Comparison of ENCODE assay signal across 20 cellular contexts in genomic region chr3:52374173-52374572, GRCh38. TPM values are rescaled to one million over a fixed set of nuclear protein-coding genes. Genes with fewer than 3 reads are reported as not detected.
A peak's percentile ranks its signal among the peaks of the same experiment; 100 is the strongest.
DNase-seq lines count a peak whose midpoint lies in the region; ATAC-seq and TF ChIP-seq lines count a peak whose summit lies in the region.
"Had no signal": no experiment of that assay in that cellular context is flagged by ENCODE, and none has a peak within 500 bp of the region (broad histone marks: within the 10 kb centered on the region; RNA-seq: fewer than 3 reads in every experiment).

No MANE protein-coding gene starts in this region.

- DNase-seq in activated CD4-positive, alpha-beta T cell treated with anti-CD3 and anti-CD28 coated beads for 36 hours = peak; percentile 17
- DNase-seq in activated CD4-positive, alpha-beta T cell treated with anti-CD3 and anti-CD28 coated beads for 1 hour = no peak
- no peak for DNase-seq in HCT116 (ENCODE audit: low read depth, low spot score)
- DNase-seq in smooth muscle cell (lab: John Stamatoyannopoulos, UW; ENCODE audit: unreplicated experiment) = no peak
- no peak for DNase-seq in neuronal stem cell (ENCODE audit: low spot score)
- DNase-seq: activated CD4-positive, alpha-beta T cell treated with anti-CD3 and anti-CD28 coated beads, Interleukin-2, amount 10 ng/mL, durations not matched to agents 7 days and 5 days; amygdala; cerebellar nuclear complex; effector memory CD8-positive, alpha-beta T cell; GOT3; MM.1S; mucosa of descending colon; NCI-H187; spleen; stimulated activated CD4-positive, alpha-beta T cell treated with anti-CD3 and anti-CD28 coated beads, Interleukin-4, amount 100 ng/mL, for 4 hours had no signal

- no peak overlapping the region for H3K4ac ChIP-seq in neuronal stem cell (ENCODE audit: low read length)

- no peak overlapping the region for H4K8ac ChIP-seq in neuronal stem cell (ENCODE audit: low read depth, low read length)

- no peaks in the 10 kb centered on the region for H3K36me3 Mint-ChIP-seq in activated CD4-positive, alpha-beta T cell treated with anti-CD3 and anti-CD28 coated beads for 36 hours (ENCODE audit: low read depth)

- H4K20me1 ChIP-seq in HCT116 (ENCODE audit: insufficient read depth) = no peaks in the 10 kb centered on the region
- H4K20me1 ChIP-seq in smooth muscle cell (ENCODE audit: low read depth) = no peaks in the 10 kb centered on the region

- no TSS peak for BruUV-seq in HCT116 (replicated peaks; lab: Mats Ljungman, UMichigan)

- no peaks in the 10 kb centered on the region for H3K9me3 ChIP-seq in HCT116 (ENCODE audit: control insufficient read depth in 1 of 2, insufficient read depth in 1 of 2, low read depth in 1 of 2, low read length in 2 of 2)
- no peaks in the 10 kb centered on the region for H3K9me3 ChIP-seq in smooth muscle cell (replicated peaks; ENCODE audit: low read depth)
- H3K9me3 ChIP-seq in neuronal stem cell (replicated peaks in 1 of 2; ENCODE audit: control insufficient read depth in 2 of 2, insufficient read depth in 1 of 2, low read depth in 1 of 2, low read length in 2 of 2) = no peaks in the 10 kb centered on the region
- H3K9me3 ChIP-seq: A549, mucosa of descending colon, spleen had no signal

- H3K18ac ChIP-seq in neuronal stem cell (ENCODE audit: low read length) = no peak overlapping the region

- ATAC-seq in activated CD4-positive, alpha-beta T cell treated with anti-CD3 and anti-CD28 coated beads for 36 hours = no peak
- ATAC-seq in HCT116 (no peak), GM18867 (IDR thresholded peaks at IDR 0.05; ENCODE audit: unreplicated experiment) (no peak), GM21737 (IDR thresholded peaks at IDR 0.05; ENCODE audit: unreplicated experiment) (no peak)
- ATAC-seq: A549; effector memory CD8-positive, alpha-beta T cell; mucosa of descending colon had no signal

- no peaks in the 10 kb centered on the region for H3K9me2 ChIP-seq in HCT116 (ENCODE audit: insufficient read depth)

- no peak overlapping the region for H2BK120ac ChIP-seq in neuronal stem cell (ENCODE audit: low read depth, low read length)

- H4K91ac ChIP-seq in neuronal stem cell (ENCODE audit: low read depth, low read length, poor library complexity) = no peak overlapping the region

- H2AFZ ChIP-seq in HCT116 (ENCODE audit: low read depth, low read length, poor library complexity, severe bottlenecking) (no peak overlapping the region), smooth muscle cell (ENCODE audit: low read depth) (no peak overlapping the region), neuronal stem cell (ENCODE audit: low read length) (no peak overlapping the region)

- H3K4me3 ChIP-seq in HCT116 (replicated peaks in 1 of 2; ENCODE audit: low read depth in 1 of 2, low read length in 2 of 2) = no peak overlapping the region
- no peak overlapping the region for H3K4me3 ChIP-seq in smooth muscle cell
- H3K4me3 ChIP-seq in neuronal stem cell (ENCODE audit: low read length in 2 of 2) = no peak overlapping the region
- H3K4me3 ChIP-seq: A549, mucosa of descending colon, spleen had no signal

- H2BK5ac ChIP-seq in neuronal stem cell (ENCODE audit: low read length) = no peak overlapping the region

- peaks cover 9% of the 10 kb centered on the region for H3K4me1 Mint-ChIP-seq in activated CD4-positive, alpha-beta T cell treated with anti-CD3 and anti-CD28 coated beads for 36 hours

- H3K4me1 ChIP-seq in HCT116 (ENCODE audit: control insufficient read depth in 1 of 2, insufficient read depth in 2 of 2, low read length in 2 of 2) = no peaks in the 10 kb centered on the region
- H3K4me1 ChIP-seq in smooth muscle cell (ENCODE audit: low read depth) = no peaks in the 10 kb centered on the region
- no peaks in the 10 kb centered on the region for H3K4me1 ChIP-seq in neuronal stem cell (ENCODE audit: control insufficient read depth in 2 of 2, insufficient read depth in 1 of 2, low read depth in 1 of 2, low read length in 2 of 2)
- H3K4me1 ChIP-seq: A549 had no signal

- WGBS in smooth muscle cell (ENCODE audit: low lambda C conversion rate) = 89% methylated on average over 2 of the region's 2 CpGs
- no CpG with 5 or more reads among the region's 2 CpGs for WGBS in neuronal stem cell (ENCODE audit: extremely low coverage in 2 of 2, insufficient read length in 2 of 2, insufficient replicate concordance in 1 of 2), 2 donors

- H3K14ac ChIP-seq in neuronal stem cell (ENCODE audit: low read length) = no peak overlapping the region

- POLR2A ChIA-PET in activated CD4-positive, alpha-beta T cell treated with anti-CD3 and anti-CD28 coated beads for 36 hours (lab: Charles Lee) = no interaction called here
- POLR2A ChIA-PET in HCT116 (lab: Charles Lee) = no interaction called here

- H3K27me3 Mint-ChIP-seq in activated CD4-positive, alpha-beta T cell treated with anti-CD3 and anti-CD28 coated beads for 36 hours = no peaks in the 10 kb centered on the region
- H3K27me3 Mint-ChIP-seq: effector memory CD8-positive, alpha-beta T cell had no signal

- H3K9me3 Mint-ChIP-seq in activated CD4-positive, alpha-beta T cell treated with anti-CD3 and anti-CD28 coated beads for 36 hours (ENCODE audit: low read depth) = no peaks in the 10 kb centered on the region
- H3K9me3 Mint-ChIP-seq: activated CD4-positive, alpha-beta T cell treated with anti-CD3 and anti-CD28 coated beads, Interleukin-2, amount 10 ng/mL, durations not matched to agents 7 days and 5 days; CD14-positive monocyte; effector memory CD8-positive, alpha-beta T cell had no signal

- CTCF ChIA-PET in activated CD4-positive, alpha-beta T cell treated with anti-CD3 and anti-CD28 coated beads for 36 hours (lab: Charles Lee) = interaction anchor here (0.6 kb wide), 1 partner anchor 12 kb away, joined by 3 read pairs; no protein-coding TSS in a partner anchor
- CTCF ChIA-PET in HCT116 (lab: Charles Lee) = interaction anchor here (1.6 kb wide), 1 partner anchor 10 kb away, joined by 5 read pairs; no protein-coding TSS in a partner anchor

- H3K27ac ChIP-seq in HCT116 (ENCODE audit: low read depth, low read length) (no peak overlapping the region), angular gyrus (ENCODE audit: low read depth, low read length) (peak overlapping the region; percentile 12), smooth muscle cell (ENCODE audit: low read depth) (no peak overlapping the region), neuronal stem cell (replicated peaks; ENCODE audit: low read length) (no peak overlapping the region)
- H3K27ac ChIP-seq: A549, spleen had no signal

- intact Hi-C loops in activated CD4-positive, alpha-beta T cell treated with anti-CD3 and anti-CD28 coated beads for 36 hours (cut with DNase I, micrococcal nuclease) = no loop called here
- intact Hi-C loops in HCT116 (cut with micrococcal nuclease) = no loop called here

- H3K27ac Mint-ChIP-seq in activated CD4-positive, alpha-beta T cell treated with anti-CD3 and anti-CD28 coated beads for 36 hours = no peak overlapping the region
- H3K27ac Mint-ChIP-seq: activated CD4-positive, alpha-beta T cell treated with anti-CD3 and anti-CD28 coated beads, Interleukin-2, amount 10 ng/mL, durations not matched to agents 7 days and 5 days had no signal

- RAD21 ChIA-PET in HCT116 (lab: Charles Lee; ENCODE audit: low non-redundant PET in 1 of 2, low total read pairs in 2 of 2, uncharacterized antibody in 2 of 2, unreplicated experiment in 2 of 2) = no interaction called here

- no peaks in the 10 kb centered on the region for H3K79me1 ChIP-seq in neuronal stem cell (ENCODE audit: low read depth, low read length)

- no peak overlapping the region for H3K4me3 Mint-ChIP-seq in activated CD4-positive, alpha-beta T cell treated with anti-CD3 and anti-CD28 coated beads for 36 hours
- H3K4me3 Mint-ChIP-seq: activated CD4-positive, alpha-beta T cell treated with anti-CD3 and anti-CD28 coated beads, Interleukin-2, amount 10 ng/mL, durations not matched to agents 7 days and 5 days; effector memory CD8-positive, alpha-beta T cell had no signal

- no peak overlapping the region for H2BK15ac ChIP-seq in neuronal stem cell (ENCODE audit: low read length)

- no peak for TF ChIP-seq POLR2A in HCT116 (IDR thresholded peaks at IDR 0.05; ENCODE audit: borderline replicate concordance, extremely low read depth, insufficient read depth, insufficient read length)

- H3K27me3 ChIP-seq in HCT116 (ENCODE audit: insufficient read depth, low read length) (no peaks in the 10 kb centered on the region), smooth muscle cell (ENCODE audit: low read depth) (no peaks in the 10 kb centered on the region), neuronal stem cell (ENCODE audit: control insufficient read depth in 3 of 3, insufficient read depth in 3 of 3, low read depth in 1 of 3, low read length in 3 of 3) (peaks cover 0 to 8% (median 0%) of the 10 kb centered on the region in 3 experiments)
- H3K27me3 ChIP-seq: spleen had no signal

- H3K4me2 ChIP-seq in HCT116 (ENCODE audit: low read length) (no peak overlapping the region), smooth muscle cell (peak overlapping the region; percentile 79), neuronal stem cell (ENCODE audit: insufficient read depth, low read length, poor library complexity, severe bottlenecking) (no peak overlapping the region)
- H3K4me2 ChIP-seq: A549 had no signal

- H2AK5ac ChIP-seq in neuronal stem cell (ENCODE audit: low read depth, low read length) = no peak overlapping the region

- TF ChIP-seq CTCF in HCT116 (IDR thresholded peaks at IDR 0.05 in 2 of 3, conservative IDR thresholded peaks at IDR 0.05 in 1 of 3; ENCODE audit: borderline replicate concordance in 1 of 3, insufficient read depth in 1 of 3, low read depth in 2 of 3, low read length in 2 of 3) (peak in 2 of 3 experiments; percentile 13 to 26; a peak in 2 of 6 replicates), smooth muscle cell (IDR thresholded peaks at IDR 0.05; ENCODE audit: borderline replicate concordance, insufficient read depth, poor library complexity, severe bottlenecking) (no peak)

- H3K23ac ChIP-seq in neuronal stem cell (ENCODE audit: low read depth, low read length, poor library complexity) = no peak overlapping the region

- H3K9ac ChIP-seq in HCT116 (ENCODE audit: low read length) (no peak overlapping the region), smooth muscle cell (ENCODE audit: low read depth) (no peak overlapping the region), neuronal stem cell (ENCODE audit: low read depth, low read length, poor library complexity) (no peak overlapping the region)

- H3K36me3 ChIP-seq in HCT116 (ENCODE audit: control insufficient read depth in 1 of 2, insufficient read depth in 2 of 2, low read length in 2 of 2) (no peaks in the 10 kb centered on the region), smooth muscle cell (ENCODE audit: low read depth) (no peaks in the 10 kb centered on the region), neuronal stem cell (replicated peaks in 1 of 2; ENCODE audit: control insufficient read depth in 2 of 2, insufficient read depth in 2 of 2, low read length in 2 of 2) (no peaks in the 10 kb centered on the region)

- H3K79me2 ChIP-seq in HCT116 (ENCODE audit: insufficient read depth, low read length) (no peaks in the 10 kb centered on the region), smooth muscle cell (ENCODE audit: low read depth) (no peaks in the 10 kb centered on the region)

- no peak overlapping the region for H2BK12ac ChIP-seq in neuronal stem cell (ENCODE audit: low read length)

- no peaks in the 10 kb centered on the region for H3F3A ChIP-seq in smooth muscle cell (ENCODE audit: low read depth)

- TF ChIP-seq RAD21 in HCT116 (IDR thresholded peaks at IDR 0.05; ENCODE audit: low read depth) = no peak

RNA-seq across cellular contexts. Expression of gene BAP1, which starts 35.6 kb away (rescaled TPM):
- total RNA-seq in activated CD4-positive, alpha-beta T cell treated with anti-CD3 and anti-CD28 coated beads for 36 hours = 10 to 100 TPM; 80.6 to 94.1 TPM
- total RNA-seq in HCT116 (2021; ENCODE audit: unreplicated experiment) (72.0 TPM), smooth muscle cell (39.2 and 40.0 TPM in 2 replicates)
- polyA plus RNA-seq in HCT116 (2012) = 47.3 and 50.3 TPM in 2 replicates
- polyA plus RNA-seq in smooth muscle cell = 44.9 and 56.3 TPM in 2 replicates
- 52.3 TPM for polyA plus RNA-seq in neuronal stem cell (2013, experiment 1 of 2)
- polyA plus RNA-seq in neuronal stem cell (2013, experiment 2 of 2) = 51.8 TPM

RNA-seq across cellular contexts. Expression of gene PHF7, which starts 36.3 kb away (rescaled TPM):
- 10 to 100 TPM; 13.9 to 14.1 TPM for total RNA-seq in activated CD4-positive, alpha-beta T cell treated with anti-CD3 and anti-CD28 coated beads for 36 hours
- total RNA-seq in HCT116 (2021; ENCODE audit: unreplicated experiment) (10.0 TPM), smooth muscle cell (0.90 and 7.1 TPM in 2 replicates)
- 6.1 and 9.1 TPM in 2 replicates for polyA plus RNA-seq in HCT116 (2012)
- polyA plus RNA-seq in smooth muscle cell = 3.6 and 5.2 TPM in 2 replicates
- polyA plus RNA-seq in neuronal stem cell (2013, experiment 1 of 2) = 23.3 TPM
- polyA plus RNA-seq in neuronal stem cell (2013, experiment 2 of 2) = 25.3 TPM

RNA-seq across cellular contexts. Expression of gene DNAH1, which starts 58.1 kb away (rescaled TPM):
- 10 to 100 TPM in 1 of 2 experiments, 1 to 10 TPM in 1; 7.4 to 10.1 TPM for total RNA-seq in activated CD4-positive, alpha-beta T cell treated with anti-CD3 and anti-CD28 coated beads for 36 hours
- total RNA-seq in HCT116 (2021; ENCODE audit: unreplicated experiment) (5.5 TPM), smooth muscle cell (3.7 and 7.1 TPM in 2 replicates)
- polyA plus RNA-seq in HCT116 (2012) = 6.1 and 7.7 TPM in 2 replicates
- 0.54 and 2.1 TPM in 2 replicates for polyA plus RNA-seq in smooth muscle cell
- polyA plus RNA-seq in neuronal stem cell (2013, experiment 1 of 2) = 1.3 TPM
- polyA plus RNA-seq in neuronal stem cell (2013, experiment 2 of 2) = 1.3 TPM
